Comparison of ENCODE assay signal across 8 cellular contexts in the genomic region with DNA sequence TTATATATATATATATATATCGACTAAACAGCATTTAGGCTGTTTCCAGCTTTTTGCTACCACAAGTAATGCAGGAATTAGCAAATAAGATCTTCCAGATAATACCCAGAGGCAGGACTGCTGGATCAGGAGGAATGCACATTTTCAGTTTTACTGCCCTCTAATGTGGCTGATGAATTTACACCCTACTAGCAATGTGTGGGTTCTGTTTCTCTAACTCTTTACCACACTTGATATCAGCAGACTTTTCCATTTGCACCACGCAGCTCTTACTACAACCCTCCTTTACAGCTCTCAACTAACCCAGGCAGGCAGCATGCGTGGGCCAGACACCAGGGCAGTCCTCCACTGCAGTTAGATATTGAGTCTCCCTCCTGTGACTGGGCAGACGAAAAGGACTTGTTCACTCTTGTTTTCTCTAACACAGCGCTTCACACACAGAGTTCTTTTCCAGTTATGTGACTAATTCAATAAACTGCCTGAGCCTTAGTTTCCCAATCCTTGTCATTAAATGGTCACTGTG.
"Had no signal": no experiment of that assay in that cellular context is flagged by ENCODE, and none has a peak within 500 bp of the region (broad histone marks: within the 10 kb centered on the region; RNA-seq: fewer than 3 reads in every experiment).

No MANE protein-coding gene starts in this region.

- H3K9me3 Mint-ChIP-seq: activated CD4-positive, alpha-beta T cell treated with anti-CD3 and anti-CD28 coated beads, Interleukin-2, amount 10 ng/mL, durations not matched to agents 7 days and 5 days; activated naive CD4-positive, alpha-beta T cell treated with anti-CD3 and anti-CD28 coated beads, Interleukin-2, amount 50 U/mL, for 24 hours; central memory CD8-positive, alpha-beta T cell; dendritic cell treated with granulocyte-macrophage colony-stimulating factor and Interleukin-4, amounts not matched to agents 40 ng/mL and 50 ng/mL, for 4 days; nephron had no signal

- H3K36me3 ChIP-seq: heart right ventricle, left ventricle myocardium inferior, transverse colon had no signal

- H3K4me3 Mint-ChIP-seq: activated CD4-positive, alpha-beta T cell treated with anti-CD3 and anti-CD28 coated beads, Interleukin-2, amount 10 ng/mL, durations not matched to agents 7 days and 5 days; activated naive CD4-positive, alpha-beta T cell treated with anti-CD3 and anti-CD28 coated beads, Interleukin-2, amount 50 U/mL, for 24 hours; central memory CD8-positive, alpha-beta T cell; dendritic cell treated with granulocyte-macrophage colony-stimulating factor and Interleukin-4, amounts not matched to agents 40 ng/mL and 50 ng/mL, for 4 days; nephron had no signal

- H3K4me3 ChIP-seq: heart right ventricle, left ventricle myocardium inferior, transverse colon had no signal

- H3K27ac ChIP-seq: heart right ventricle, left ventricle myocardium inferior, transverse colon had no signal

- H3K9me3 ChIP-seq: heart right ventricle, transverse colon had no signal

- H3K36me3 Mint-ChIP-seq: activated naive CD4-positive, alpha-beta T cell treated with anti-CD3 and anti-CD28 coated beads, Interleukin-2, amount 50 U/mL, for 24 hours had no signal

- H3K27ac Mint-ChIP-seq: activated CD4-positive, alpha-beta T cell treated with anti-CD3 and anti-CD28 coated beads, Interleukin-2, amount 10 ng/mL, durations not matched to agents 7 days and 5 days; activated naive CD4-positive, alpha-beta T cell treated with anti-CD3 and anti-CD28 coated beads, Interleukin-2, amount 50 U/mL, for 24 hours; dendritic cell treated with granulocyte-macrophage colony-stimulating factor and Interleukin-4, amounts not matched to agents 40 ng/mL and 50 ng/mL, for 4 days; nephron had no signal

- H3K4me1 Mint-ChIP-seq: nephron had no signal

- DNase-seq: left ventricle myocardium inferior had no signal
